In genomic region chr6:158029668-158030230, GRCh38 we compare ENCODE assay signal across 18 cellular contexts. TPM values are rescaled to one million over a fixed set of nuclear protein-coding genes. Genes with fewer than 3 reads are reported as not detected.
DNase-seq lines count a peak whose midpoint lies in the region; ATAC-seq and TF ChIP-seq lines count a peak whose summit lies in the region.
"Had no signal": no experiment of that assay in that cellular context is flagged by ENCODE, and none has a peak within 500 bp of the region (broad histone marks: within the 10 kb centered on the region; RNA-seq: fewer than 3 reads in every experiment).

No MANE protein-coding gene starts in this region.

- H3K9me3 ChIP-seq in T-helper 17 cell (ENCODE audit: control insufficient read depth, low read length, poor library complexity, severe bottlenecking) (no peaks in the 10 kb centered on the region), thoracic aorta (no peaks in the 10 kb centered on the region)

- no peaks in the 10 kb centered on the region for H3K36me3 ChIP-seq in thoracic aorta

- peaks cover 35 to 68% of the 10 kb centered on the region in 2 donors for H3K4me1 ChIP-seq in thoracic aorta (ENCODE audit: control insufficient read depth in 1 of 2, low read depth in 2 of 2)

- DNase-seq in Right ventricle myocardium superior: peak; percentile 37
- DNase-seq in left cardiac atrium: no peak
- no peak for DNase-seq in T-helper 17 cell
- DNase-seq in fibroblast of the aortic adventitia (ENCODE audit: low read depth): peak; percentile 13
- no peak for DNase-seq in thoracic aorta (ENCODE audit: low spot score)
- DNase-seq in NCI-H1105 treated with DMSO at 0.1 percent for 48 hours (lab: John Stamatoyannopoulos, UW): no peak
- no peak for DNase-seq in Kasumi-1 (lab: John Stamatoyannopoulos, UW)
- DNase-seq: activated CD4-positive, alpha-beta T cell treated with anti-CD3 and anti-CD28 coated beads, Interleukin-2, amount 10 ng/mL, durations not matched to agents 7 days and 5 days; activated naive CD4-positive, alpha-beta T cell treated with anti-CD3 and anti-CD28 coated beads for 36 hours; activated T-cell treated with anti-CD3 and anti-CD28 coated beads for 4 hours; DMS79; foreskin fibroblast; NCI-H1092 treated with DMSO at 0.1 percent for 48 hours; NCI-H69; stimulated activated CD4-positive, alpha-beta T cell treated with anti-CD3 and anti-CD28 coated beads, Interleukin-4, amount 100 ng/mL, for 4 hours had no signal

- no peak for TF ChIP-seq CTCF in fibroblast of the aortic adventitia (IDR thresholded peaks at IDR 0.05; ENCODE audit: insufficient read depth, low read length)
- no peak for TF ChIP-seq CTCF in thoracic aorta (IDR thresholded peaks at IDR 0.05)

- H3K36me3 Mint-ChIP-seq in T-helper 17 cell (ENCODE audit: low read depth): peaks cover 3% of the 10 kb centered on the region

- no peak overlapping the region for H3K4me3 Mint-ChIP-seq in T-helper 17 cell
- H3K4me3 Mint-ChIP-seq: activated CD4-positive, alpha-beta T cell treated with anti-CD3 and anti-CD28 coated beads, Interleukin-2, amount 10 ng/mL, durations not matched to agents 7 days and 5 days; activated naive CD4-positive, alpha-beta T cell treated with anti-CD3 and anti-CD28 coated beads for 36 hours; mesothelial cell of epicardium had no signal

- no peaks in the 10 kb centered on the region for H3K27me3 ChIP-seq in thoracic aorta (replicated peaks; ENCODE audit: insufficient read depth)

- H3K27me3 Mint-ChIP-seq in T-helper 17 cell: no peaks in the 10 kb centered on the region
- H3K27me3 Mint-ChIP-seq: activated CD4-positive, alpha-beta T cell treated with anti-CD3 and anti-CD28 coated beads, Interleukin-2, amount 10 ng/mL, durations not matched to agents 7 days and 5 days had no signal

- peak overlapping the region; percentile 95 for H3K27ac Mint-ChIP-seq in T-helper 17 cell
- H3K27ac Mint-ChIP-seq: activated CD4-positive, alpha-beta T cell treated with anti-CD3 and anti-CD28 coated beads, Interleukin-2, amount 10 ng/mL, durations not matched to agents 7 days and 5 days; activated naive CD4-positive, alpha-beta T cell treated with anti-CD3 and anti-CD28 coated beads for 36 hours; mesothelial cell of epicardium had no signal

- intact Hi-C loops in Right ventricle myocardium superior (cut with DNase I) (no loop called here), left cardiac atrium (cut with DNase I) (no loop called here)

- no peak for ATAC-seq in Right ventricle myocardium superior (ENCODE audit: poor library complexity)
- ATAC-seq in left cardiac atrium: no peak
- ATAC-seq in T-helper 17 cell: no peak
- no peak for ATAC-seq in thoracic aorta (ENCODE audit: insufficient number of reproducible peaks, low FRiP score, low read depth)
- no peak for ATAC-seq in GM18867 (IDR thresholded peaks at IDR 0.05; ENCODE audit: unreplicated experiment)

- peak overlapping the region; percentile 2 to 32 for H3K27ac ChIP-seq in thoracic aorta
- H3K27ac ChIP-seq: KMS-11 had no signal

- H3K4me1 Mint-ChIP-seq in T-helper 17 cell: peaks cover 47% of the 10 kb centered on the region

- H3K4me3 ChIP-seq in fibroblast of the aortic adventitia (ENCODE audit: low read depth, low read length) (no peak overlapping the region), thoracic aorta (no peak overlapping the region)

RNA-seq across cellular contexts. Expression of gene SYNJ2, which starts 48.1 kb away (rescaled TPM):
- total RNA-seq in Right ventricle myocardium superior (14.0 TPM), left cardiac atrium (10 to 100 TPM; 10.2 to 23.4 TPM), T-helper 17 cell (10 to 100 TPM; 43.6 to 45.0 TPM), fibroblast of the aortic adventitia (ENCODE audit: low replicate concordance) (15.2 and 73.6 TPM in 2 replicates), thoracic aorta (10 to 100 TPM; 30.6 to 48.5 TPM)

Comparison
In these comparisons a context has a peak if more than half of its experiments do, and no peak if none do; other contexts are left out.
1. DNase-seq: peak in Right ventricle myocardium superior (single experiment) and fibroblast of the aortic adventitia (single experiment); none in left cardiac atrium (single experiment), T-helper 17 cell (0 of 3), thoracic aorta (single experiment), NCI-H1105 treated with DMSO at 0.1 percent for 48 hours (single experiment) and Kasumi-1 (0 of 2).